In genomic region chr6:149755300-149756260, GRCh38 we compare ENCODE assay signal across 8 cellular contexts. TPM values are rescaled to one million over a fixed set of nuclear protein-coding genes. Genes with fewer than 3 reads are reported as not detected.
DNase-seq lines count a peak whose midpoint lies in the region; ATAC-seq and TF ChIP-seq lines count a peak whose summit lies in the region.

No MANE protein-coding gene starts in this region.

- H3K36me3 Mint-ChIP-seq in CD4-positive, CD25-positive, alpha-beta regulatory T cell: peaks cover 5% of the 10 kb centered on the region

- H3K9me3 Mint-ChIP-seq in CD4-positive, CD25-positive, alpha-beta regulatory T cell: no peaks in the 10 kb centered on the region

- H3K4me3 ChIP-seq in CD4-positive, CD25-positive, alpha-beta regulatory T cell (ENCODE audit: low read depth, low read length): no peak overlapping the region
- H3K4me3 ChIP-seq in heart left ventricle: no peak overlapping the region

- WGBS in heart left ventricle, 4 donors: 72 to 80% (median 77%) methylated on average over 9 of the region's 9 CpGs

- H3K27ac ChIP-seq in CD4-positive, CD25-positive, alpha-beta regulatory T cell (ENCODE audit: insufficient read depth, low read length, poor library complexity, severe bottlenecking): no peak overlapping the region
- peak overlapping the region in 5 of 12 donors; percentile 30 to 68 (median 47) for H3K27ac ChIP-seq in heart left ventricle

- H3K27ac Mint-ChIP-seq in CD4-positive, CD25-positive, alpha-beta regulatory T cell: peak overlapping the region; percentile 12 to 40 (median 37)

- intact Hi-C loops in heart left ventricle (cut with DNase I): no loop called here

- no peaks in the 10 kb centered on the region for H3K27me3 Mint-ChIP-seq in CD4-positive, CD25-positive, alpha-beta regulatory T cell

- DNase-seq in CD4-positive, CD25-positive, alpha-beta regulatory T cell: no peak
- DNase-seq in GM20000 (ENCODE audit: low spot score): peak; percentile 14
- no peak for DNase-seq in heart left ventricle
- DNase-seq in AG20443 (ENCODE audit: low spot score): no peak
- no peak for DNase-seq in H4 (ENCODE audit: low spot score)
- no peak for DNase-seq in DMS79 treated with DMSO at 0.1 percent for 48 hours (lab: John Stamatoyannopoulos, UW)
- DNase-seq in A172 (ENCODE audit: low spot score): no peak

- no peak for TF ChIP-seq POLR2A in heart left ventricle (IDR thresholded peaks at IDR 0.05)

- no peak overlapping the region for H3K4me3 Mint-ChIP-seq in CD4-positive, CD25-positive, alpha-beta regulatory T cell

- H3K36me3 ChIP-seq in CD4-positive, CD25-positive, alpha-beta regulatory T cell (ENCODE audit: control insufficient read depth, insufficient read depth, low read length): peaks cover 8% of the 10 kb centered on the region
- peaks cover 0 to 19% (median 9%) of the 10 kb centered on the region in 9 donors for H3K36me3 ChIP-seq in heart left ventricle

- ATAC-seq in CD4-positive, CD25-positive, alpha-beta regulatory T cell (ENCODE audit: low read depth in 2 of 2): no peak
- ATAC-seq in HG03432 (IDR thresholded peaks at IDR 0.05; ENCODE audit: unreplicated experiment) (peak; percentile 86), heart left ventricle (peak; percentile 90 to 93 (median 92))

- H3K4me1 ChIP-seq in CD4-positive, CD25-positive, alpha-beta regulatory T cell (ENCODE audit: control insufficient read depth, insufficient read depth, low read length, poor library complexity, severe bottlenecking): peaks cover 9% of the 10 kb centered on the region
- peaks cover 0 to 56% (median 33%) of the 10 kb centered on the region in 12 donors for H3K4me1 ChIP-seq in heart left ventricle

- H3K9me3 ChIP-seq in CD4-positive, CD25-positive, alpha-beta regulatory T cell (ENCODE audit: control insufficient read depth in 2 of 2, low read length in 2 of 2): no peaks in the 10 kb centered on the region
- no peaks in the 10 kb centered on the region for H3K9me3 ChIP-seq in heart left ventricle

- H3K27me3 ChIP-seq in CD4-positive, CD25-positive, alpha-beta regulatory T cell (ENCODE audit: control insufficient read depth, insufficient read depth, low read length): no peaks in the 10 kb centered on the region
- H3K27me3 ChIP-seq in heart left ventricle: no peaks in the 10 kb centered on the region

- no peak for TF ChIP-seq CTCF in GM20000 (IDR thresholded peaks at IDR 0.05; ENCODE audit: extremely low read depth, missing control alignments)
- no peak for TF ChIP-seq CTCF in heart left ventricle (IDR thresholded peaks at IDR 0.05)

- peaks cover 22 to 45% (median 30%) of the 10 kb centered on the region in 4 donors for H3K4me1 Mint-ChIP-seq in CD4-positive, CD25-positive, alpha-beta regulatory T cell

RNA-seq across cellular contexts. Expression of gene PCMT1, which starts 6.0 kb away (rescaled TPM):
- 44.8 TPM for total RNA-seq in CD4-positive, CD25-positive, alpha-beta regulatory T cell
- 100 to 1,000 TPM; 166 to 228 (median 175) TPM for polyA plus RNA-seq in CD4-positive, CD25-positive, alpha-beta regulatory T cell
- total RNA-seq in heart left ventricle: 100 to 1,000 TPM; 128 to 186 (median 164) TPM
- 100 to 1,000 TPM in 1 of 2 donors, 10 to 100 TPM in 1; 72.2 to 243 TPM for polyA plus RNA-seq in heart left ventricle
- total RNA-seq in H4 (2014; rRNA removed; shearing (Covaris generic)): 70.5 and 70.7 TPM in 2 replicates
- total RNA-seq in A172 (2014; rRNA removed; shearing (Covaris generic)): 184 and 205 TPM in 2 replicates

RNA-seq across cellular contexts. Expression of gene NUP43, which starts 9.3 kb away (rescaled TPM):
- total RNA-seq in CD4-positive, CD25-positive, alpha-beta regulatory T cell: 22.4 TPM
- 10 to 100 TPM in 1 of 4 donors, 1 to 10 TPM in 3; 4.0 to 10.7 (median 5.6) TPM for polyA plus RNA-seq in CD4-positive, CD25-positive, alpha-beta regulatory T cell
- 10 to 100 TPM; 14.5 to 32.9 (median 27.2) TPM for total RNA-seq in heart left ventricle
- 10 to 100 TPM; 12.2 to 17.4 TPM for polyA plus RNA-seq in heart left ventricle
- total RNA-seq in H4 (2014; rRNA removed; shearing (Covaris generic)): 31.8 and 35.6 TPM in 2 replicates
- 103 and 115 TPM in 2 replicates for total RNA-seq in A172 (2014; rRNA removed; shearing (Covaris generic))

RNA-seq across cellular contexts. Expression of gene LATS1, which starts 37.7 kb away (rescaled TPM):
- 40.9 TPM for total RNA-seq in CD4-positive, CD25-positive, alpha-beta regulatory T cell
- 10 to 100 TPM in 3 of 4 donors, 1 to 10 TPM in 1; 8.9 to 12.4 (median 12.1) TPM for polyA plus RNA-seq in CD4-positive, CD25-positive, alpha-beta regulatory T cell
- 10 to 100 TPM in 7 of 9 donors, 1 to 10 TPM in 2; 9.4 to 18.5 (median 10.9) TPM for total RNA-seq in heart left ventricle
- polyA plus RNA-seq in heart left ventricle: 1 to 10 TPM; 5.3 TPM
- 6.7 and 8.5 TPM in 2 replicates for total RNA-seq in H4 (2014; rRNA removed; shearing (Covaris generic))
- 15.9 and 17.7 TPM in 2 replicates for total RNA-seq in A172 (2014; rRNA removed; shearing (Covaris generic))

Comparison
In these comparisons a context has a peak if more than half of its experiments do, and no peak if none do; other contexts are left out.
1. ATAC-seq: peak in HG03432 (single experiment) and heart left ventricle (4 of 4); none in CD4-positive, CD25-positive, alpha-beta regulatory T cell (0 of 2).